Comparison of ENCODE assay signal across 23 cellular contexts in the genomic region with DNA sequence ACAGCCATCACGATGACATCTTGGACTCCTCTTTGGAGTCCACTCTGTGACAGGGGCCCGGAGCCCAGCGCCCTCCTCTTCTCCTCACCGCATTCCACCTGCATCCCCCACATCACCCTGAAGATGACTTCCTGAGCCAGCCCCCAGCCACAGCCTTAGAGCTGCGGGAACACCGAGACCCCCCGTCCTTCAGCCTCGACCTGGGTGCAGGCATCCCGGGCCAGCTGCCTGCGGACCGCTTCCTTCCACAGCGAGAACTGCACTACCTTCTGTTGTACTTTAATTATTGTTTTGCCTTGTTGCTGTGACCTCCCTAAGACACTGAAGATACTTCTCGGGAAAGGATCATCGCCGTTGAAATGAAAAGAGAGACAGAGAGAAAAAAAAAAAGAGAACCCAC. TPM values are rescaled to one million over a fixed set of nuclear protein-coding genes. Genes with fewer than 3 reads are reported as not detected.
DNase-seq lines count a peak whose midpoint lies in the region; TF ChIP-seq lines count a peak whose summit lies in the region.
"Had no signal": no experiment of that assay in that cellular context is flagged by ENCODE, and none has a peak within 500 bp of the region (broad histone marks: within the 10 kb centered on the region; RNA-seq: fewer than 3 reads in every experiment).

No MANE protein-coding gene starts in this region.

- CTCF ChIA-PET in Caco-2 (lab: Charles Lee), result interaction anchor here (0.6 to 1.4 kb wide), 2 partner anchors 10 to 166 kb away, joined by 3 to 6 read pairs; no protein-coding TSS in a partner anchor

- H3K9ac ChIP-seq in MM.1S (ENCODE audit: low read length), result no peak overlapping the region
- H3K9ac ChIP-seq: BLaER1, GM23248 had no signal

- intact Hi-C loops in Caco-2 (cut with micrococcal nuclease; ENCODE audit: unreplicated experiment) (no loop called here), esophagus muscularis mucosa (cut with DNase I) (no loop called here), cardiac septum (cut with DNase I) (loop anchor here (10.0 kb wide), 1 partner anchor 553 kb away; no protein-coding TSS in a partner anchor)

- TF ChIP-seq CTCF in Caco-2 (IDR thresholded peaks at IDR 0.05; ENCODE audit: insufficient read depth in 1 of 2, low read depth in 1 of 2, low read length in 1 of 2, severe bottlenecking in 1 of 2, unreplicated experiment in 1 of 2) (no peak), chondrocyte (IDR thresholded peaks at IDR 0.05) (no peak), esophagus muscularis mucosa (IDR thresholded peaks at IDR 0.05) (no peak), progenitor cell of endocrine pancreas (IDR thresholded peaks at IDR 0.05; ENCODE audit: unreplicated experiment) (no peak), MM.1S (IDR thresholded peaks at IDR 0.05; ENCODE audit: low read length) (no peak)

- no peaks in the 10 kb centered on the region for H3K4me1 ChIP-seq in Caco-2
- peaks cover 0 to 30% (median 25%) of the 10 kb centered on the region in 4 donors for H3K4me1 ChIP-seq in esophagus muscularis mucosa
- no peaks in the 10 kb centered on the region for H3K4me1 ChIP-seq in MM.1S (ENCODE audit: low read length)

- no peak overlapping the region for H3K4me2 ChIP-seq in MM.1S (ENCODE audit: low read depth, low read length)
- H3K4me2 ChIP-seq: BLaER1 had no signal

- no peaks in the 10 kb centered on the region for H3K27me3 ChIP-seq in Caco-2 (replicated peaks; ENCODE audit: control insufficient read depth, insufficient read depth, low read length)
- H3K27me3 ChIP-seq in esophagus muscularis mucosa, result no peaks in the 10 kb centered on the region
- H3K27me3 ChIP-seq in MM.1S (replicated peaks; ENCODE audit: insufficient read depth, low read length), result no peaks in the 10 kb centered on the region
- H3K27me3 ChIP-seq: BLaER1 had no signal

- BruUV-seq in Caco-2 (replicated peaks; lab: Mats Ljungman, UMichigan), result TSS peak; percentile 18

- DNase-seq in Caco-2, result no peak
- DNase-seq in chondrocyte (ENCODE audit: low spot score), result no peak
- no peak for DNase-seq in esophagus muscularis mucosa (ENCODE audit: extremely low spot score)
- no peak for DNase-seq in progenitor cell of endocrine pancreas (ENCODE audit: low spot score, unreplicated experiment)
- DNase-seq in ureter (ENCODE audit: low spot score), result no peak
- DNase-seq in NCI-H524 treated with DMSO at 0.1 percent for 48 hours (lab: John Stamatoyannopoulos, UW), result no peak
- DNase-seq in MM.1S, result no peak
- DNase-seq in cardiac septum (ENCODE audit: low spot score), result no peak
- DNase-seq: CD4-positive, CD25-positive, alpha-beta regulatory T cell; CD8-positive, alpha-beta T cell; DMS 273 treated with DMSO at 0.1 percent for 48 hours; DMS79; EL; GDM1; GM23248; H7; HCEC 1CT had no signal

- H3K27me3 Mint-ChIP-seq in Caco-2 (ENCODE audit: insufficient read depth, unreplicated experiment) (no peaks in the 10 kb centered on the region), chondrocyte (ENCODE audit: low read depth) (no peaks in the 10 kb centered on the region), progenitor cell of endocrine pancreas (no peaks in the 10 kb centered on the region)

- no peaks in the 10 kb centered on the region for H3K4me1 Mint-ChIP-seq in Caco-2 (ENCODE audit: low read depth, unreplicated experiment)
- peaks cover 77% of the 10 kb centered on the region for H3K4me1 Mint-ChIP-seq in chondrocyte (ENCODE audit: low read depth)
- H3K4me1 Mint-ChIP-seq in progenitor cell of endocrine pancreas (ENCODE audit: low read depth), result no peaks in the 10 kb centered on the region
- H3K4me1 Mint-ChIP-seq: B cell; CD4-positive, CD25-positive, alpha-beta regulatory T cell had no signal

- H3K27ac ChIP-seq in esophagus muscularis mucosa (replicated peaks in 1 of 4), result peak overlapping the region in 3 of 4 donors; percentile 7 to 61 (median 34)
- no peak overlapping the region for H3K27ac ChIP-seq in MM.1S (ENCODE audit: low read length)
- H3K27ac ChIP-seq: 22Rv1, BLaER1, C4-2B, GM23248 had no signal

- H3K4me3 Mint-ChIP-seq in Caco-2 (ENCODE audit: unreplicated experiment) (no peak overlapping the region), chondrocyte (ENCODE audit: unreplicated experiment) (no peak overlapping the region), progenitor cell of endocrine pancreas (ENCODE audit: low read depth) (no peak overlapping the region)
- H3K4me3 Mint-ChIP-seq: B cell; CD4-positive, CD25-positive, alpha-beta regulatory T cell; CD8-positive, alpha-beta T cell had no signal

- no peaks in the 10 kb centered on the region for H3K79me2 ChIP-seq in MM.1S (ENCODE audit: low read length)

- no peaks in the 10 kb centered on the region for H3F3A ChIP-seq in MM.1S (ENCODE audit: insufficient read depth, low read length)

- TF ChIP-seq EP300 in esophagus muscularis mucosa (IDR thresholded peaks at IDR 0.05), result no peak

- H3K9me3 Mint-ChIP-seq in Caco-2 (ENCODE audit: unreplicated experiment) (no peaks in the 10 kb centered on the region), chondrocyte (ENCODE audit: low read depth) (no peaks in the 10 kb centered on the region), progenitor cell of endocrine pancreas (ENCODE audit: low read depth) (no peaks in the 10 kb centered on the region)
- H3K9me3 Mint-ChIP-seq: CD4-positive, CD25-positive, alpha-beta regulatory T cell; CD8-positive, alpha-beta T cell had no signal

- peaks cover 62% of the 10 kb centered on the region for H3K36me3 Mint-ChIP-seq in Caco-2 (ENCODE audit: insufficient read depth, unreplicated experiment)
- H3K36me3 Mint-ChIP-seq in chondrocyte (ENCODE audit: low read depth), result peaks cover 50% of the 10 kb centered on the region
- H3K36me3 Mint-ChIP-seq in progenitor cell of endocrine pancreas (ENCODE audit: insufficient read depth), result peaks cover 43% of the 10 kb centered on the region
- H3K36me3 Mint-ChIP-seq: CD4-positive, CD25-positive, alpha-beta regulatory T cell; CD8-positive, alpha-beta T cell had no signal

- H4K20me1 ChIP-seq in MM.1S (ENCODE audit: insufficient read depth, low read length), result no peaks in the 10 kb centered on the region
- H4K20me1 ChIP-seq: BLaER1 had no signal

- TF ChIP-seq POLR2A in esophagus muscularis mucosa (IDR thresholded peaks at IDR 0.05; ENCODE audit: low read depth), result no peak

- H3K36me3 ChIP-seq in Caco-2 (ENCODE audit: control insufficient read depth, insufficient read depth, low read length), result peaks cover 2% of the 10 kb centered on the region; the same call in 1 of the 2 replicates
- peaks cover 22 to 68% (median 49%) of the 10 kb centered on the region in 4 donors for H3K36me3 ChIP-seq in esophagus muscularis mucosa
- no peaks in the 10 kb centered on the region for H3K36me3 ChIP-seq in MM.1S (replicated peaks; ENCODE audit: insufficient read depth, low read length)
- H3K36me3 ChIP-seq: BLaER1 had no signal

- no peak overlapping the region for H2AFZ ChIP-seq in MM.1S (ENCODE audit: low read length)
- H2AFZ ChIP-seq: GM23248 had no signal

- no peak overlapping the region for H3K27ac Mint-ChIP-seq in Caco-2 (ENCODE audit: unreplicated experiment)
- peak overlapping the region; percentile 47 for H3K27ac Mint-ChIP-seq in chondrocyte (ENCODE audit: unreplicated experiment)
- H3K27ac Mint-ChIP-seq in progenitor cell of endocrine pancreas, result peak overlapping the region; percentile 19
- H3K27ac Mint-ChIP-seq: B cell; CD8-positive, alpha-beta T cell had no signal

- H3K9me3 ChIP-seq in Caco-2 (no peaks in the 10 kb centered on the region), esophagus muscularis mucosa (no peaks in the 10 kb centered on the region), MM.1S (replicated peaks; ENCODE audit: insufficient read depth, low read length) (no peaks in the 10 kb centered on the region)
- H3K9me3 ChIP-seq: BLaER1 had no signal

- H3K4me3 ChIP-seq in Caco-2 (ENCODE audit: low read depth, low read length) (no peak overlapping the region), esophagus muscularis mucosa (no peak overlapping the region), MM.1S (ENCODE audit: low read length) (no peak overlapping the region)
- H3K4me3 ChIP-seq: BLaER1, GM12878, GM23248 had no signal

- WGBS in esophagus muscularis mucosa, result 96% methylated on average over 15 of the region's 15 CpGs

- POLR2A ChIA-PET in Caco-2 (lab: Charles Lee), result no interaction called here

- no peaks in the 10 kb centered on the region for H3K9me2 ChIP-seq in MM.1S (replicated peaks; ENCODE audit: insufficient read depth, low read length)

RNA-seq across cellular contexts. Expression of a gene that starts 42.1 kb away (rescaled TPM):
- total RNA-seq in Caco-2 (2022) (not detected in 2 replicates), chondrocyte (not detected in 3 replicates), esophagus muscularis mucosa (not detected), progenitor cell of endocrine pancreas (not detected in 2 replicates), ureter (not detected), cardiac septum (not detected)
- total RNA-seq: B cell; CD4-positive, CD25-positive, alpha-beta regulatory T cell; CD8-positive, alpha-beta T cell; GM12878; GM23248; H1 had no signal
